Comparison of ENCODE assay signal across 8 cellular contexts in genomic region chr4:102760645-102761477, GRCh38. TPM values are rescaled to one million over a fixed set of nuclear protein-coding genes. Genes with fewer than 3 reads are reported as not detected.
DNase-seq lines count a peak whose midpoint lies in the region; ATAC-seq, FAIRE-seq and TF ChIP-seq lines count a peak whose summit lies in the region.

Gene MANBA, minus strand, starts transcription at chr4:102760968. Its CDS starts 74 bp downstream, at chr4:102760894.

- H3K36me3 ChIP-seq in WERI-Rb-1 = no peaks in the 10 kb centered on the region
- H3K36me3 ChIP-seq in bronchial epithelial cell (ENCODE audit: control insufficient read depth, insufficient read depth, low read length) = no peaks in the 10 kb centered on the region
- no peaks in the 10 kb centered on the region for H3K36me3 ChIP-seq in spleen

- H3K27me3 ChIP-seq in WERI-Rb-1 (ENCODE audit: insufficient read depth, low read depth, severe bottlenecking) (no peaks in the 10 kb centered on the region), bronchial epithelial cell (ENCODE audit: control insufficient read depth, insufficient read depth, low read length) (no peaks in the 10 kb centered on the region), spleen (replicated peaks in 1 of 7) (no peaks in the 10 kb centered on the region)

- intact Hi-C loops in spleen (cut with DNase I; ENCODE audit: low total_unique reads) = loop anchor here (10.0 kb wide), 1 partner anchor 54 kb away; no protein-coding TSS in a partner anchor

- DNase-seq in AG08395 (ENCODE audit: low spot score) = peak; percentile 95
- peak; percentile 63 for DNase-seq in NCI-H2227 treated with DMSO at 0.1 percent for 48 hours (lab: John Stamatoyannopoulos, UW)
- DNase-seq in WERI-Rb-1 = peak; percentile 93
- peak; percentile 60 for DNase-seq in bronchial epithelial cell (ENCODE audit: low read depth)
- DNase-seq in inferior parietal cortex (ENCODE audit: extremely low spot score) = peak; percentile 89
- peak; percentile 99 for DNase-seq in spleen

- 0 to 2% (median 0%) methylated on average over 4 to 68 of the region's 68 CpGs for WGBS in spleen, 5 donors

- peak in 2 of 3 donors; percentile 37 to 70 for TF ChIP-seq POLR2A in spleen (IDR thresholded peaks at IDR 0.05)

- peaks cover 7 to 55% (median 32%) of the 10 kb centered on the region in 6 donors for H3K4me1 ChIP-seq in spleen

- peak; percentile 94 for ATAC-seq in GM18907 (IDR thresholded peaks at IDR 0.05; ENCODE audit: unreplicated experiment)
- peak; percentile 90 for ATAC-seq in HG03135 (IDR thresholded peaks at IDR 0.05; ENCODE audit: unreplicated experiment)

- FAIRE-seq in bronchial epithelial cell (lab: Jason Lieb, UNC) = no peak

- TF ChIP-seq CTCF in WERI-Rb-1 (IDR thresholded peaks at IDR 0.05; ENCODE audit: low read depth, low read length) (no peak), bronchial epithelial cell (IDR thresholded peaks at IDR 0.05; ENCODE audit: insufficient read depth, low read length, severe bottlenecking) (no peak), spleen (IDR thresholded peaks at IDR 0.05 in 8 of 11, conservative IDR thresholded peaks at IDR 0.05 in 3 of 11) (peak in 2 of 11 experiments; percentile 10 to 35)

- H3K27ac ChIP-seq in WERI-Rb-1 (peak within 1 kb of the TSS; percentile 65), spleen (peak within 1 kb of the TSS; percentile 91 to 99 (median 96))

- H3K9me3 ChIP-seq in WERI-Rb-1 (ENCODE audit: severe bottlenecking) (no peaks in the 10 kb centered on the region), spleen (peaks cover 0 to 2% (median 0%) of the 10 kb centered on the region in 8 donors)

- H3K4me3 ChIP-seq in WERI-Rb-1 (ENCODE audit: low read depth, low read length) (peak within 1 kb of the TSS; percentile 67), bronchial epithelial cell (ENCODE audit: low read depth, low read length) (peak within 1 kb of the TSS; percentile 80), spleen (peak within 1 kb of the TSS; percentile 88 to 98 (median 93))

RNA-seq across cellular contexts. Expression of gene MANBA, which starts in this region (rescaled TPM):
- total RNA-seq in bronchial epithelial cell (56.2 and 60.3 TPM in 2 replicates), spleen (100 to 1,000 TPM in 1 of 7 donors, 10 to 100 TPM in 6; 42.9 to 112 (median 57.7) TPM)
- 10 to 100 TPM; 15.7 to 37.1 (median 25.9) TPM for polyA plus RNA-seq in spleen

Comparison
In these comparisons a context has a peak if more than half of its experiments do, and no peak if none do; other contexts are left out.
1. Peak in every context shown above with its lines: DNase-seq, ATAC-seq, H3K4me3 ChIP-seq and H3K27ac ChIP-seq.